2 cellular contexts compared by ENCODE assay signal in the genomic region with DNA sequence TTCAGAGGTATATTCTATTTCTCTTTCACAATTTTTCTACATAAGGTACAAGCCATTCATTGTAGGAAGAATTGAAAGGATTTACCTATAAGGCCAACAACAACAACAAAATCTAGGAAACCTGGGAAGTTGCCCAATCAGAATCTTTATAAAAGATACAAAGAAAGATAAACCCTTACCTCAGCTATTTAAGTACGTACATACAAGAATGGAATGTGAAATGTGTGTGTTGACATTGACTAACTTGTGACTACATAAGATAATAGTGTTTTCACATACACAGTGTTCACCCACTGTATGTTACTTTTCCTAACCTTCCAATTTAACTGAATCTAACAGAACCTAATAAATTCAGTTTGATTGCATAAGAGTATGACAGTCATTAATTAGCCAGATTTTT.
TF ChIP-seq lines count a peak whose summit lies in the region.

No MANE protein-coding gene starts in this region.

TF ChIP-seq in WTC11, 78 proteins besides CTCF, POLR2A, EP300 and RAD21 (continued from another document):
- TF ChIP-seq, protein P1, sequence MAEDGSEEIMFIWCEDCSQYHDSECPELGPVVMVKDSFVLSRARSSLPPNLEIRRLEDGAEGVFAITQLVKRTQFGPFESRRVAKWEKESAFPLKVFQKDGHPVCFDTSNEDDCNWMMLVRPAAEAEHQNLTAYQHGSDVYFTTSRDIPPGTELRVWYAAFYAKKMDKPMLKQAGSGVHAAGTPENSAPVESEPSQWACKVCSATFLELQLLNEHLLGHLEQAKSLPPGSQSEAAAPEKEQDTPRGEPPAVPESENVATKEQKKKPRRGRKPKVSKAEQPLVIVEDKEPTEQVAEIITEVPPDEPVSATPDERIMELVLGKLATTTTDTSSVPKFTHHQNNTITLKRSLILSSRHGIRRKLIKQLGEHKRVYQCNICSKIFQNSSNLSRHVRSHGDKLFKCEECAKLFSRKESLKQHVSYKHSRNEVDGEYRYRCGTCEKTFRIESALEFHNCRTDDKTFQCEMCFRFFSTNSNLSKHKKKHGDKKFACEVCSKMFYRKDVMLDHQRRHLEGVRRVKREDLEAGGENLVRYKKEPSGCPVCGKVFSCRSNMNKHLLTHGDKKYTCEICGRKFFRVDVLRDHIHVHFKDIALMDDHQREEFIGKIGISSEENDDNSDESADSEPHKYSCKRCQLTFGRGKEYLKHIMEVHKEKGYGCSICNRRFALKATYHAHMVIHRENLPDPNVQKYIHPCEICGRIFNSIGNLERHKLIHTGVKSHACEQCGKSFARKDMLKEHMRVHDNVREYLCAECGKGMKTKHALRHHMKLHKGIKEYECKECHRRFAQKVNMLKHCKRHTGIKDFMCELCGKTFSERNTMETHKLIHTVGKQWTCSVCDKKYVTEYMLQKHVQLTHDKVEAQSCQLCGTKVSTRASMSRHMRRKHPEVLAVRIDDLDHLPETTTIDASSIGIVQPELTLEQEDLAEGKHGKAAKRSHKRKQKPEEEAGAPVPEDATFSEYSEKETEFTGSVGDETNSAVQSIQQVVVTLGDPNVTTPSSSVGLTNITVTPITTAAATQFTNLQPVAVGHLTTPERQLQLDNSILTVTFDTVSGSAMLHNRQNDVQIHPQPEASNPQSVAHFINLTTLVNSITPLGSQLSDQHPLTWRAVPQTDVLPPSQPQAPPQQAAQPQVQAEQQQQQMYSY (CRISPR knock-in tag; IDR thresholded peaks at IDR 0.05): no peak
- TF ChIP-seq NR2C2 (CRISPR knock-in tag; IDR thresholded peaks at IDR 0.05) (no peak), KAT7 (CRISPR knock-in tag; IDR thresholded peaks at IDR 0.05; ENCODE audit: borderline replicate concordance) (no peak), TCF7 (CRISPR knock-in tag; IDR thresholded peaks at IDR 0.05; ENCODE audit: low read depth) (no peak), TEAD1 (CRISPR knock-in tag; IDR thresholded peaks at IDR 0.05) (no peak), NR3C1 (CRISPR knock-in tag; conservative IDR thresholded peaks at IDR 0.05; ENCODE audit: low read depth) (no peak), TP53 (CRISPR knock-in tag; IDR thresholded peaks at IDR 0.05) (no peak), ZNF219 (CRISPR knock-in tag; IDR thresholded peaks at IDR 0.05; ENCODE audit: borderline replicate concordance) (no peak), ZNF317 (CRISPR knock-in tag; IDR thresholded peaks at IDR 0.05; ENCODE audit: borderline replicate concordance, low read depth) (no peak), ETV6 (CRISPR knock-in tag; IDR thresholded peaks at IDR 0.05) (no peak), ESRRA (CRISPR knock-in tag; IDR thresholded peaks at IDR 0.05; ENCODE audit: borderline replicate concordance) (no peak), CREM (CRISPR knock-in tag; IDR thresholded peaks at IDR 0.05) (no peak)
- TF ChIP-seq, protein P2, sequence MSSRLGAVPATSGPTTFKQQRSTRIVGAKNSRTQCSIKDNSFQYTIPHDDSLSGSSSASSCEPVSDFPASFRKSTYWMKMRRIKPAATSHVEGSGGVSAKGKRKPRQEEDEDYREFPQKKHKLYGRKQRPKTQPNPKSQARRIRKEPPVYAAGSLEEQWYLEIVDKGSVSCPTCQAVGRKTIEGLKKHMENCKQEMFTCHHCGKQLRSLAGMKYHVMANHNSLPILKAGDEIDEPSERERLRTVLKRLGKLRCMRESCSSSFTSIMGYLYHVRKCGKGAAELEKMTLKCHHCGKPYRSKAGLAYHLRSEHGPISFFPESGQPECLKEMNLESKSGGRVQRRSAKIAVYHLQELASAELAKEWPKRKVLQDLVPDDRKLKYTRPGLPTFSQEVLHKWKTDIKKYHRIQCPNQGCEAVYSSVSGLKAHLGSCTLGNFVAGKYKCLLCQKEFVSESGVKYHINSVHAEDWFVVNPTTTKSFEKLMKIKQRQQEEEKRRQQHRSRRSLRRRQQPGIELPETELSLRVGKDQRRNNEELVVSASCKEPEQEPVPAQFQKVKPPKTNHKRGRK (CRISPR knock-in tag; IDR thresholded peaks at IDR 0.05; ENCODE audit: borderline replicate concordance): no peak
- TF ChIP-seq, protein P3, sequence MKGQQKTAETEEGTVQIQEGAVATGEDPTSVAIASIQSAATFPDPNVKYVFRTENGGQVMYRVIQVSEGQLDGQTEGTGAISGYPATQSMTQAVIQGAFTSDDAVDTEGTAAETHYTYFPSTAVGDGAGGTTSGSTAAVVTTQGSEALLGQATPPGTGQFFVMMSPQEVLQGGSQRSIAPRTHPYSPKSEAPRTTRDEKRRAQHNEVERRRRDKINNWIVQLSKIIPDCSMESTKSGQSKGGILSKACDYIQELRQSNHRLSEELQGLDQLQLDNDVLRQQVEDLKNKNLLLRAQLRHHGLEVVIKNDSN (CRISPR knock-in tag; IDR thresholded peaks at IDR 0.05): no peak

TF ChIP-seq in endothelial cell of umbilical vein, 7 proteins besides CTCF, POLR2A, EP300 and RAD21 (continued from another document):
- TF ChIP-seq GATA2 (IDR thresholded peaks at IDR 0.05; ENCODE audit: insufficient read depth, insufficient read length, low read depth, low read length) (no peak), MYC (IDR thresholded peaks at IDR 0.05; ENCODE audit: low read depth, low read length) (no peak), JUN (IDR thresholded peaks at IDR 0.05; ENCODE audit: borderline replicate concordance, insufficient read depth, insufficient read length, low read depth) (no peak), POLR2AphosphoS5 (IDR thresholded peaks at IDR 0.05; ENCODE audit: insufficient read depth, low read depth, low read length) (no peak), FOS (IDR thresholded peaks at IDR 0.05; ENCODE audit: borderline replicate concordance, insufficient read depth, low read length) (no peak)
- TF ChIP-seq, protein P4, sequence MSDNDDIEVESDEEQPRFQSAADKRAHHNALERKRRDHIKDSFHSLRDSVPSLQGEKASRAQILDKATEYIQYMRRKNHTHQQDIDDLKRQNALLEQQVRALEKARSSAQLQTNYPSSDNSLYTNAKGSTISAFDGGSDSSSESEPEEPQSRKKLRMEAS (IDR thresholded peaks at IDR 0.05; ENCODE audit: insufficient read depth, insufficient read length): no peak
